ENCODE assay signal across 8 cellular contexts in genomic region chrX:132958086-132958703, GRCh38. TPM values are rescaled to one million over a fixed set of nuclear protein-coding genes. Genes with fewer than 3 reads are reported as not detected.
DNase-seq lines count a peak whose midpoint lies in the region; ATAC-seq and TF ChIP-seq lines count a peak whose summit lies in the region.

Gene HS6ST2, minus strand, starts transcription at chrX:132958629.

- H3K27ac Mint-ChIP-seq in natural killer cell = no peak within 1 kb of the TSS

- H3K36me3 Mint-ChIP-seq in natural killer cell = no peaks in the 10 kb centered on the region

- H3K27ac ChIP-seq in C4-2B = peak within 1 kb of the TSS; percentile 28; the same call in 1 of the 2 replicates
- no peak within 1 kb of the TSS for H3K27ac ChIP-seq in dorsolateral prefrontal cortex

- peaks cover 20 to 31% of the 10 kb centered on the region in 2 donors for H3K27me3 Mint-ChIP-seq in natural killer cell (ENCODE audit: low read depth in 2 of 2)

- H3K4me3 Mint-ChIP-seq in natural killer cell = peak within 1 kb of the TSS; percentile 53

- intact Hi-C loops in dorsolateral prefrontal cortex (cut with DNase I) = no loop called here
- intact Hi-C loops in natural killer cell (cut with micrococcal nuclease) = no loop called here

- no peak for TF ChIP-seq CTCF in C4-2B (conservative IDR thresholded peaks at IDR 0.05)
- no peak for TF ChIP-seq CTCF in dorsolateral prefrontal cortex (IDR thresholded peaks at IDR 0.05 in 54 of 56, conservative IDR thresholded peaks at IDR 0.05 in 2 of 56; ENCODE audit: low read depth in 1 of 56, partially characterized antibody in 56 of 56)
- TF ChIP-seq CTCF in natural killer cell (IDR thresholded peaks at IDR 0.05) = no peak

- peaks cover 0 to 96% (median 39%) of the 10 kb centered on the region in 45 donors for H3K27me3 ChIP-seq in dorsolateral prefrontal cortex

- no peaks in the 10 kb centered on the region for H3K9me3 Mint-ChIP-seq in natural killer cell

- H3K4me1 Mint-ChIP-seq in natural killer cell = peaks cover 0 to 7% of the 10 kb centered on the region in 2 donors

- ATAC-seq in natural killer cell (peak in 1 of 3 donors; percentile 63), GM18520 (IDR thresholded peaks at IDR 0.05; ENCODE audit: unreplicated experiment) (no peak)
- ATAC-seq in activated CD4-positive, CD25-positive, alpha-beta regulatory T cell treated with anti-CD3 and anti-CD28 coated beads, Interleukin-2, amount 50 U/mL, for 24 hours = no peak

- H3K4me3 ChIP-seq in dorsolateral prefrontal cortex = peak within 1 kb of the TSS; percentile 20 to 72 (median 51)

- peak; percentile 45 for DNase-seq in LoVo (ENCODE audit: low spot score)
- peak in 1 of 10 donors; percentile 41 for DNase-seq in dorsolateral prefrontal cortex
- no peak for DNase-seq in natural killer cell
- DNase-seq in NCI-H526 treated with DMSO at 0.1 percent for 48 hours (lab: John Stamatoyannopoulos, UW) = no peak
- DNase-seq in activated CD4-positive, CD25-positive, alpha-beta regulatory T cell treated with anti-CD3 and anti-CD28 coated beads, Interleukin-2, amount 50 U/mL, for 72 hours = no peak

RNA-seq across cellular contexts. Expression of gene HS6ST2, which starts in this region (rescaled TPM):
- total RNA-seq in dorsolateral prefrontal cortex (10 to 100 TPM in 72 of 120 experiments, 1 to 10 TPM in 48; 3.8 to 20.6 (median 10.8) TPM), natural killer cell (not detected)

Comparison
In these comparisons a context has a peak if more than half of its experiments do, and no peak if none do; other contexts are left out.
1. RNA of gene HS6ST2 (total RNA-seq): 3.8 to 20.6 TPM in dorsolateral prefrontal cortex; not detected in natural killer cell; every median in the first group is over 4 times any median in the second.